Comparison of ENCODE assay signal across 20 cellular contexts in the genomic region with DNA sequence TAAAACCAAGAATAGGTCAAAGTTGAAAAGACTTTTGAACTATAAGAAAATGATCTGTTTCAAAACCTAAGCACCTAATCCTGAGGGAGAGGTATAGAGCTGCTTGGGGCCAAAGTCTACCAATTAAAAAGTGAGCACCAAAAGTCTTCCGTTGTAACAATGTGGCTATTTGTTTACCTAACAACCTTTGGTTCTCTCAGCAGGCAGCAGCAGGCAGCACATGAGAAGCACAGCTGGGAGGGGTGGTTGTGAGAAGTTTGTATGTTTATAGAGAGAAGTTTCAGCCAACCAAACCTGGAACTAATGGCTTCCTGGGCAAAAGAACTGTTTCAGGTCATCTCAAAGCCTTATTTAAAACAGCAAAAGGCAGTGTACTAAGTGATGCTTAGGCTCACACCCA. TPM values are rescaled to one million over a fixed set of nuclear protein-coding genes. Genes with fewer than 3 reads are reported as not detected.
DNase-seq lines count a peak whose midpoint lies in the region; ATAC-seq and TF ChIP-seq lines count a peak whose summit lies in the region.
"Had no signal": no experiment of that assay in that cellular context is flagged by ENCODE, and none has a peak within 500 bp of the region (broad histone marks: within the 10 kb centered on the region; RNA-seq: fewer than 3 reads in every experiment).

No MANE protein-coding gene starts in this region.

- POLR2A ChIA-PET in activated B cell treated with CpG ODN at 0.5 μM for 24 hours (lab: Charles Lee), result no interaction called here

- H3K4me3 ChIP-seq in liver (ENCODE audit: low read depth in 1 of 3, low read length in 3 of 3), result no peak overlapping the region
- H3K4me3 ChIP-seq: BLaER1 treated with 17β-estradiol and CSF1 and Interleukin-3, amounts not matched to agents 10 nM and 100 nM; Peyer's patch; SK-N-MC had no signal

- H3K9ac ChIP-seq in liver (ENCODE audit: low read depth in 1 of 2, low read length in 2 of 2), result no peak overlapping the region

- peaks cover 27% of the 10 kb centered on the region for H3K36me3 Mint-ChIP-seq in activated B cell treated with CpG ODN at 0.5 μM for 24 hours (ENCODE audit: low read depth)
- H3K36me3 Mint-ChIP-seq in stimulated activated memory B cell treated with anti-CD40 and anti-IgM and Interleukin-4, amounts not matched to agents 10 μg/mL and 1 μg/mL and 100 μg/mL, for 72 hours, result peaks cover 58% of the 10 kb centered on the region

- ATAC-seq in activated B cell treated with CpG ODN at 0.5 μM for 24 hours (ENCODE audit: low read depth) (no peak), esophagus mucosa (no peak), HG03457 (IDR thresholded peaks at IDR 0.05; ENCODE audit: unreplicated experiment) (no peak), GM19395 (IDR thresholded peaks at IDR 0.05; ENCODE audit: unreplicated experiment) (no peak)
- ATAC-seq in stimulated activated memory B cell treated with anti-CD40 and anti-IgM and Interleukin-4, amounts not matched to agents 10 μg/mL and 1 μg/mL and 100 μg/mL, for 72 hours, result no peak

- H3K27ac Mint-ChIP-seq in activated B cell treated with CpG ODN at 0.5 μM for 24 hours, result peak overlapping the region; percentile 69
- peak overlapping the region; percentile 99 for H3K27ac Mint-ChIP-seq in stimulated activated memory B cell treated with anti-CD40 and anti-IgM and Interleukin-4, amounts not matched to agents 10 μg/mL and 1 μg/mL and 100 μg/mL, for 72 hours

- intact Hi-C loops in activated B cell treated with CpG ODN at 0.5 μM for 24 hours (cut with micrococcal nuclease), result no loop called here

- no peaks in the 10 kb centered on the region for H3K9me3 ChIP-seq in liver (ENCODE audit: control insufficient read depth in 4 of 4, low read length in 3 of 4)
- H3K9me3 ChIP-seq: Peyer's patch had no signal

- no peaks in the 10 kb centered on the region for H3K27me3 ChIP-seq in liver (ENCODE audit: control insufficient read depth in 4 of 4, insufficient read depth in 4 of 4, low read length in 3 of 4)
- H3K27me3 ChIP-seq: BLaER1 treated with 17β-estradiol and CSF1 and Interleukin-3, amounts not matched to agents 10 nM and 100 nM; Peyer's patch had no signal

- WGBS in liver, result 19% methylated on average over 1 of the region's 1 CpG

- no peak for TF ChIP-seq CTCF in activated B cell treated with CpG ODN at 0.5 μM for 24 hours (IDR thresholded peaks at IDR 0.05)
- TF ChIP-seq CTCF in liver (IDR thresholded peaks at IDR 0.05; ENCODE audit: low read depth, low read length, missing input control), result no peak

- H3K4me3 Mint-ChIP-seq in activated B cell treated with CpG ODN at 0.5 μM for 24 hours, result no peak overlapping the region
- no peak overlapping the region for H3K4me3 Mint-ChIP-seq in stimulated activated memory B cell treated with anti-CD40 and anti-IgM and Interleukin-4, amounts not matched to agents 10 μg/mL and 1 μg/mL and 100 μg/mL, for 72 hours

- H3K36me3 ChIP-seq in liver (ENCODE audit: control insufficient read depth in 4 of 4, insufficient read depth in 3 of 4, low read depth in 1 of 4, low read length in 3 of 4), result peaks cover 1 to 27% (median 22%) of the 10 kb centered on the region in 4 donors

- peaks cover 2 to 17% (median 15%) of the 10 kb centered on the region in 4 donors for H3K4me1 ChIP-seq in liver (ENCODE audit: control insufficient read depth in 4 of 4, insufficient read depth in 4 of 4, low read length in 3 of 4)

- DNase-seq in DMS53 (lab: John Stamatoyannopoulos, UW), result peak; percentile 19
- no peak for DNase-seq in DMS53 treated with DMSO at 0.1 percent for 48 hours (lab: John Stamatoyannopoulos, UW; ENCODE audit: unreplicated experiment)
- no peak for DNase-seq in activated B cell treated with CpG ODN at 0.5 μM for 24 hours
- DNase-seq: 8988T; activated CD4-positive, alpha-beta T cell treated with anti-CD3 and anti-CD28 coated beads for 1 hour; central memory CD4-positive, alpha-beta T cell; DMS79; mammary epithelial cell; NCI-H1105; NCI-H774; stimulated activated CD4-positive, alpha-beta T cell treated with anti-CD3 and anti-CD28 coated beads, Interleukin-12 subunit alpha, Interleukin-12 subunit beta, amount 100 ng/mL, for 4 hours; T-helper 9 cell had no signal

- no peak overlapping the region for H3K27ac ChIP-seq in liver (ENCODE audit: low read depth in 1 of 2, low read length in 2 of 2)
- H3K27ac ChIP-seq: SK-N-MC had no signal

- H3K27me3 Mint-ChIP-seq in activated B cell treated with CpG ODN at 0.5 μM for 24 hours, result no peaks in the 10 kb centered on the region
- no peaks in the 10 kb centered on the region for H3K27me3 Mint-ChIP-seq in stimulated activated memory B cell treated with anti-CD40 and anti-IgM and Interleukin-4, amounts not matched to agents 10 μg/mL and 1 μg/mL and 100 μg/mL, for 72 hours

- peaks cover 44% of the 10 kb centered on the region for H3K4me1 Mint-ChIP-seq in activated B cell treated with CpG ODN at 0.5 μM for 24 hours
- H3K4me1 Mint-ChIP-seq in stimulated activated memory B cell treated with anti-CD40 and anti-IgM and Interleukin-4, amounts not matched to agents 10 μg/mL and 1 μg/mL and 100 μg/mL, for 72 hours, result peaks cover 56% of the 10 kb centered on the region

- CTCF ChIA-PET in activated B cell treated with CpG ODN at 0.5 μM for 24 hours (lab: Charles Lee), result no interaction called here

- peak; percentile 14 to 18 for TF ChIP-seq RAD21 in liver (IDR thresholded peaks at IDR 0.05)

- no peaks in the 10 kb centered on the region for H3K9me3 Mint-ChIP-seq in activated B cell treated with CpG ODN at 0.5 μM for 24 hours
- no peaks in the 10 kb centered on the region for H3K9me3 Mint-ChIP-seq in stimulated activated memory B cell treated with anti-CD40 and anti-IgM and Interleukin-4, amounts not matched to agents 10 μg/mL and 1 μg/mL and 100 μg/mL, for 72 hours

TF ChIP-seq in liver, 16 proteins besides CTCF, POLR2A, EP300 and RAD21:
- TF ChIP-seq TAF1 (conservative IDR thresholded peaks at IDR 0.05) (no peak), EGR1 (IDR thresholded peaks at IDR 0.05; ENCODE audit: low read depth in 2 of 2) (no peak), RXRA (IDR thresholded peaks at IDR 0.05) (peak in 1 of 2 donors; percentile 47), YY1 (IDR thresholded peaks at IDR 0.05) (peak; percentile 43), GABPA (IDR thresholded peaks at IDR 0.05 in 1 of 2, conservative IDR thresholded peaks at IDR 0.05 in 1 of 2) (no peak), HNF4A (conservative IDR thresholded peaks at IDR 0.05) (peak; percentile 37 to 59), FOXA2 (IDR thresholded peaks at IDR 0.05) (no peak), SP1 (IDR thresholded peaks at IDR 0.05) (peak; percentile 14), JUND (IDR thresholded peaks at IDR 0.05) (no peak), HNF4G (IDR thresholded peaks at IDR 0.05) (no peak), FOXA1 (IDR thresholded peaks at IDR 0.05) (no peak), NR2F2 (IDR thresholded peaks at IDR 0.05) (no peak)
- TF ChIP-seq, protein P1, sequence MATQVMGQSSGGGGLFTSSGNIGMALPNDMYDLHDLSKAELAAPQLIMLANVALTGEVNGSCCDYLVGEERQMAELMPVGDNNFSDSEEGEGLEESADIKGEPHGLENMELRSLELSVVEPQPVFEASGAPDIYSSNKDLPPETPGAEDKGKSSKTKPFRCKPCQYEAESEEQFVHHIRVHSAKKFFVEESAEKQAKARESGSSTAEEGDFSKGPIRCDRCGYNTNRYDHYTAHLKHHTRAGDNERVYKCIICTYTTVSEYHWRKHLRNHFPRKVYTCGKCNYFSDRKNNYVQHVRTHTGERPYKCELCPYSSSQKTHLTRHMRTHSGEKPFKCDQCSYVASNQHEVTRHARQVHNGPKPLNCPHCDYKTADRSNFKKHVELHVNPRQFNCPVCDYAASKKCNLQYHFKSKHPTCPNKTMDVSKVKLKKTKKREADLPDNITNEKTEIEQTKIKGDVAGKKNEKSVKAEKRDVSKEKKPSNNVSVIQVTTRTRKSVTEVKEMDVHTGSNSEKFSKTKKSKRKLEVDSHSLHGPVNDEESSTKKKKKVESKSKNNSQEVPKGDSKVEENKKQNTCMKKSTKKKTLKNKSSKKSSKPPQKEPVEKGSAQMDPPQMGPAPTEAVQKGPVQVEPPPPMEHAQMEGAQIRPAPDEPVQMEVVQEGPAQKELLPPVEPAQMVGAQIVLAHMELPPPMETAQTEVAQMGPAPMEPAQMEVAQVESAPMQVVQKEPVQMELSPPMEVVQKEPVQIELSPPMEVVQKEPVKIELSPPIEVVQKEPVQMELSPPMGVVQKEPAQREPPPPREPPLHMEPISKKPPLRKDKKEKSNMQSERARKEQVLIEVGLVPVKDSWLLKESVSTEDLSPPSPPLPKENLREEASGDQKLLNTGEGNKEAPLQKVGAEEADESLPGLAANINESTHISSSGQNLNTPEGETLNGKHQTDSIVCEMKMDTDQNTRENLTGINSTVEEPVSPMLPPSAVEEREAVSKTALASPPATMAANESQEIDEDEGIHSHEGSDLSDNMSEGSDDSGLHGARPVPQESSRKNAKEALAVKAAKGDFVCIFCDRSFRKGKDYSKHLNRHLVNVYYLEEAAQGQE (IDR thresholded peaks at IDR 0.05), result no peak
- TF ChIP-seq, protein P2, sequence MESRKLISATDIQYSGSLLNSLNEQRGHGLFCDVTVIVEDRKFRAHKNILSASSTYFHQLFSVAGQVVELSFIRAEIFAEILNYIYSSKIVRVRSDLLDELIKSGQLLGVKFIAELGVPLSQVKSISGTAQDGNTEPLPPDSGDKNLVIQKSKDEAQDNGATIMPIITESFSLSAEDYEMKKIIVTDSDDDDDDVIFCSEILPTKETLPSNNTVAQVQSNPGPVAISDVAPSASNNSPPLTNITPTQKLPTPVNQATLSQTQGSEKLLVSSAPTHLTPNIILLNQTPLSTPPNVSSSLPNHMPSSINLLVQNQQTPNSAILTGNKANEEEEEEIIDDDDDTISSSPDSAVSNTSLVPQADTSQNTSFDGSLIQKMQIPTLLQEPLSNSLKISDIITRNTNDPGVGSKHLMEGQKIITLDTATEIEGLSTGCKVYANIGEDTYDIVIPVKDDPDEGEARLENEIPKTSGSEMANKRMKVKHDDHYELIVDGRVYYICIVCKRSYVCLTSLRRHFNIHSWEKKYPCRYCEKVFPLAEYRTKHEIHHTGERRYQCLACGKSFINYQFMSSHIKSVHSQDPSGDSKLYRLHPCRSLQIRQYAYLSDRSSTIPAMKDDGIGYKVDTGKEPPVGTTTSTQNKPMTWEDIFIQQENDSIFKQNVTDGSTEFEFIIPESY (IDR thresholded peaks at IDR 0.05), result no peak
- TF ChIP-seq, protein P3, sequence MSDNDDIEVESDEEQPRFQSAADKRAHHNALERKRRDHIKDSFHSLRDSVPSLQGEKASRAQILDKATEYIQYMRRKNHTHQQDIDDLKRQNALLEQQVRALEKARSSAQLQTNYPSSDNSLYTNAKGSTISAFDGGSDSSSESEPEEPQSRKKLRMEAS (IDR thresholded peaks at IDR 0.05), result peak; percentile 35
- TF ChIP-seq, protein P4, sequence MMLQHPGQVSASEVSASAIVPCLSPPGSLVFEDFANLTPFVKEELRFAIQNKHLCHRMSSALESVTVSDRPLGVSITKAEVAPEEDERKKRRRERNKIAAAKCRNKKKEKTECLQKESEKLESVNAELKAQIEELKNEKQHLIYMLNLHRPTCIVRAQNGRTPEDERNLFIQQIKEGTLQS (IDR thresholded peaks at IDR 0.05), result no peak

RNA-seq across cellular contexts. Expression of a gene that starts 59.8 kb away (rescaled TPM):
- 111 and 117 TPM in 2 replicates for total RNA-seq in activated B cell treated with CpG ODN at 0.5 μM for 24 hours
- total RNA-seq in liver, result 10 to 100 TPM; 23.1 to 55.4 TPM
- polyA plus RNA-seq in liver, result 10 to 100 TPM; 32.3 to 45.1 TPM
- 66.3 TPM for total RNA-seq in esophagus mucosa
